In the genomic region with DNA sequence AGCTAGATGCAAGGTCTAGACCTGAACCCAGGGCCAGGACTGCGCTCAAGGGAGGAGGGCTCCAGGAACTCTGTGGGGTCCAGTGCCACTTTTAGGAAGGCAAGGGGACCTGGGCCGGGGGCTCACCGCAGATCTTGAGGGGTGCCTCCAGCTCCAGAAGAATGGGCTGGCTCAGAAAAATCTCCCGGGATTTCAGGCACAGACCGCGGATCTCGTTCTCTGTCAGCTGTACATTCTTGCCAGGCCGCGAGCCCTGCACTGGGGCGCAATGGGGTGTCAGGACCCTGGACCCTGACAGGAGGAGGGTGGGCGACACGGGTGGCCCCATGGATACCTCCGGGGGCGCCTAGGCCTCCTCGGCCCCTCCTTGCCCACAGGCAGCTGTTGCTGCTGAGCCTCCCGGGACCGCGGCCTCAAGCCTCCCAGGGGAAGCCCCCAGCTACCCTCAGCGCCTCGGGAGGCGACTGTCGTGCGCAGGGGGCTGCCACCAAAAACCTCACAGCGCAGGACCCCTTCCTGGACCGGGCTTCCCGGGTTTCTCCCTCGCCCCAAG, we compare ENCODE assay signal across 8 cellular contexts. TPM values are rescaled to one million over a fixed set of nuclear protein-coding genes. Genes with fewer than 3 reads are reported as not detected.
A peak's percentile ranks its signal among the peaks of the same experiment; 100 is the strongest.
DNase-seq lines count a peak whose midpoint lies in the region; ATAC-seq lines count a peak whose summit lies in the region.

No MANE protein-coding gene starts in this region.

- H3K27ac ChIP-seq in cingulate gyrus (ENCODE audit: low read depth, low read length), result peak overlapping the region; percentile 93

- ATAC-seq in activated T-cell treated with anti-CD3 and anti-CD28 coated beads, Interleukin-2, amount 50 U/mL, for 4 hours, result peak in 1 of 2 donors; percentile 1
- ATAC-seq in naive B cell (ENCODE audit: low read depth in 2 of 2), result peak; percentile 4 to 7

- H3K36me3 Mint-ChIP-seq in activated T-cell treated with anti-CD3 and anti-CD28 coated beads, Interleukin-2, amount 50 U/mL, for 4 hours (ENCODE audit: insufficient read depth), result peaks cover 5% of the 10 kb centered on the region
- H3K36me3 Mint-ChIP-seq in IgD-negative memory B cell (no peaks in the 10 kb centered on the region), naive B cell (peaks cover 4 to 9% of the 10 kb centered on the region in 2 donors)

- H3K9me3 Mint-ChIP-seq in activated T-cell treated with anti-CD3 and anti-CD28 coated beads, Interleukin-2, amount 50 U/mL, for 4 hours, result no peaks in the 10 kb centered on the region
- H3K9me3 Mint-ChIP-seq in IgD-negative memory B cell, result no peaks in the 10 kb centered on the region
- no peaks in the 10 kb centered on the region for H3K9me3 Mint-ChIP-seq in naive B cell

- in situ Hi-C loops in KBM-7 (cut with MboI; ENCODE audit: low pct_unique_long_range_greater_than_20kb, low sequenced_read_pairs), result no loop called here

- H3K27me3 Mint-ChIP-seq in activated T-cell treated with anti-CD3 and anti-CD28 coated beads, Interleukin-2, amount 50 U/mL, for 4 hours (ENCODE audit: low read depth), result no peaks in the 10 kb centered on the region
- H3K27me3 Mint-ChIP-seq in IgD-negative memory B cell (no peaks in the 10 kb centered on the region), naive B cell (no peaks in the 10 kb centered on the region)

- peak overlapping the region; percentile 88 for H3K4me3 Mint-ChIP-seq in activated T-cell treated with anti-CD3 and anti-CD28 coated beads, Interleukin-2, amount 50 U/mL, for 4 hours
- peak overlapping the region; percentile 84 to 100 (median 94) for H3K4me3 Mint-ChIP-seq in IgD-negative memory B cell
- peak overlapping the region; percentile 81 to 98 (median 90) for H3K4me3 Mint-ChIP-seq in naive B cell

- peaks cover 69% of the 10 kb centered on the region for H3K4me1 Mint-ChIP-seq in activated T-cell treated with anti-CD3 and anti-CD28 coated beads, Interleukin-2, amount 50 U/mL, for 4 hours (ENCODE audit: low read depth)
- H3K4me1 Mint-ChIP-seq in IgD-negative memory B cell (peaks cover 16 to 22% (median 17%) of the 10 kb centered on the region in 3 donors), naive B cell (peaks cover 31 to 76% (median 56%) of the 10 kb centered on the region in 3 donors)

- H3K27ac Mint-ChIP-seq in IgD-negative memory B cell, result peak overlapping the region; percentile 84 to 87 (median 85)
- H3K27ac Mint-ChIP-seq in naive B cell, result peak overlapping the region in 3 of 6 donors; percentile 61 to 79 (median 61)

- peak; percentile 5 for DNase-seq in activated T-cell treated with anti-CD3 and anti-CD28 coated beads, Interleukin-2, amount 50 U/mL, for 4 hours
- no peak for DNase-seq in activated T-cell treated with anti-CD3 and anti-CD28 coated beads, Interleukin-2, amount 50 U/mL, for 48 hours
- DNase-seq in naive B cell, result no peak
- DNase-seq in NCI-H524 treated with DMSO at 0.1 percent for 48 hours (lab: John Stamatoyannopoulos, UW), result no peak
- DNase-seq in T-helper 9 cell, result no peak
- no peak for DNase-seq in KBM-7

RNA-seq across cellular contexts. Expression of a gene that starts 0.6 kb away (rescaled TPM):
- total RNA-seq in activated T-cell treated with anti-CD3 and anti-CD28 coated beads, Interleukin-2, amount 50 U/mL, for 4 hours, result 100 to 1,000 TPM; 262 to 265 (median 264) TPM
- 546 TPM for polyA plus RNA-seq in IgD-negative memory B cell
- polyA plus RNA-seq in naive B cell (ENCODE audit: low read depth in 6 of 6), result 100 to 1,000 TPM; 492 to 795 (median 530) TPM

RNA-seq across cellular contexts. Expression of a gene that starts 2.9 kb away (rescaled TPM):
- 10 to 100 TPM; 63.5 to 90.1 (median 68.5) TPM for total RNA-seq in activated T-cell treated with anti-CD3 and anti-CD28 coated beads, Interleukin-2, amount 50 U/mL, for 4 hours
- polyA plus RNA-seq in IgD-negative memory B cell (341 TPM), naive B cell (ENCODE audit: low read depth in 6 of 6) (100 to 1,000 TPM; 190 to 304 (median 239) TPM)

RNA-seq across cellular contexts. Expression of a gene that starts 9.2 kb away (rescaled TPM):
- 10 to 100 TPM; 36.2 to 40.0 (median 36.2) TPM for total RNA-seq in activated T-cell treated with anti-CD3 and anti-CD28 coated beads, Interleukin-2, amount 50 U/mL, for 4 hours
- polyA plus RNA-seq in IgD-negative memory B cell (12.0 TPM), naive B cell (ENCODE audit: low read depth in 6 of 6) (10 to 100 TPM in 4 of 6 donors, 1 to 10 TPM in 2; 6.7 to 17.5 (median 11.0) TPM)

RNA-seq across cellular contexts. Expression of a gene that starts 14.5 kb away (rescaled TPM):
- total RNA-seq in activated T-cell treated with anti-CD3 and anti-CD28 coated beads, Interleukin-2, amount 50 U/mL, for 4 hours, result 1 to 10 TPM; 1.4 to 2.2 (median 1.5) TPM
- 2.4 TPM for polyA plus RNA-seq in IgD-negative memory B cell
- polyA plus RNA-seq in naive B cell (ENCODE audit: low read depth in 6 of 6), result 1 to 10 TPM in 5 of 6 donors, under 1 TPM in 1; 0.80 to 2.9 (median 1.7) TPM

RNA-seq across cellular contexts. Expression of a gene that starts 27.3 kb away (rescaled TPM):
- total RNA-seq in activated T-cell treated with anti-CD3 and anti-CD28 coated beads, Interleukin-2, amount 50 U/mL, for 4 hours, result 10 to 100 TPM; 90.3 to 97.2 (median 92.7) TPM
- polyA plus RNA-seq in IgD-negative memory B cell, result 65.1 TPM
- polyA plus RNA-seq in naive B cell (ENCODE audit: low read depth in 6 of 6), result 10 to 100 TPM; 37.9 to 54.7 (median 50.0) TPM
